In genomic region chr3:14507345-14507741, GRCh38 we compare ENCODE assay signal across 30 cellular contexts. TPM values are rescaled to one million over a fixed set of nuclear protein-coding genes. Genes with fewer than 3 reads are reported as not detected.
DNase-seq lines count a peak whose midpoint lies in the region; ATAC-seq and TF ChIP-seq lines count a peak whose summit lies in the region.
"Had no signal": no experiment of that assay in that cellular context is flagged by ENCODE, and none has a peak within 500 bp of the region (broad histone marks: within the 10 kb centered on the region; RNA-seq: fewer than 3 reads in every experiment).

No MANE protein-coding gene starts in this region.

- no peak overlapping the region for H3K23ac ChIP-seq in H9 (ENCODE audit: insufficient read length, low read depth, low read length)

- H3K4me1 Mint-ChIP-seq in H9 = peaks cover 9% of the 10 kb centered on the region in 2 experiments
- H3K4me1 Mint-ChIP-seq: CD14-positive monocyte had no signal

- H2BK120ac ChIP-seq in H9 (ENCODE audit: low read depth, low read length, poor library complexity, severe bottlenecking) = no peak overlapping the region

- no peak for ATAC-seq in GM19452 (IDR thresholded peaks at IDR 0.05; ENCODE audit: unreplicated experiment)
- ATAC-seq: WTC11 had no signal

- no peaks in the 10 kb centered on the region for H3K79me1 ChIP-seq in H9 (ENCODE audit: insufficient read depth, low read depth, low read length, poor library complexity, severe bottlenecking)

- no peak overlapping the region for H3K18ac ChIP-seq in H9 (ENCODE audit: insufficient read length, low read depth, low read length)

- H2BK5ac ChIP-seq in H9 (ENCODE audit: insufficient read length, low read length) = no peak overlapping the region

- intact Hi-C loops in posterior vena cava (cut with DNase I) = loop anchor here in 1 of 2 donors (5.0 kb wide), 1 partner anchor 40 kb away; no protein-coding TSS in a partner anchor

- peaks cover 6 to 8% (median 8%) of the 10 kb centered on the region in 3 experiments; a peak in 6 of 7 replicates for H3K36me3 Mint-ChIP-seq in H9 (ENCODE audit: insufficient read depth in 1 of 3, low read depth in 3 of 3)
- H3K36me3 Mint-ChIP-seq: CD14-positive monocyte had no signal

- H2BK20ac ChIP-seq in H9 (ENCODE audit: low read depth, low read length, poor library complexity, severe bottlenecking) = no peak overlapping the region

- peaks cover 17% of the 10 kb centered on the region for H3K27me3 Mint-ChIP-seq in H9 (ENCODE audit: low read depth)

- TF ChIP-seq CTCF in H9 (conservative IDR thresholded peaks at IDR 0.05) = no peak

- H3K4me1 ChIP-seq in H9 (ENCODE audit: insufficient read depth, low read length) = no peaks in the 10 kb centered on the region; the same call in 1 of the 2 replicates
- H3K4me1 ChIP-seq: ascending aorta had no signal

- H3K79me2 ChIP-seq in H9 (ENCODE audit: insufficient read depth, low read length) = no peaks in the 10 kb centered on the region

- H3K23me2 ChIP-seq in H9 (ENCODE audit: insufficient read length, low read depth, low read length, poor library complexity, severe bottlenecking) = no peaks in the 10 kb centered on the region

- H2BK15ac ChIP-seq in H9 (ENCODE audit: low read depth, low read length) = no peak overlapping the region

- no peak overlapping the region for H3K4ac ChIP-seq in H9 (ENCODE audit: low read depth, low read length)

- no peaks in the 10 kb centered on the region for H4K20me1 ChIP-seq in H9 (ENCODE audit: control insufficient read depth, insufficient read depth, insufficient read length)

- peak overlapping the region in 2 of 3 experiments; percentile 30 to 44; a peak in 1 of 7 replicates for H3K27ac Mint-ChIP-seq in H9
- H3K27ac Mint-ChIP-seq: CD14-positive monocyte, WTC11 had no signal

- no peak overlapping the region for H3K9ac ChIP-seq in H9 (ENCODE audit: extremely low read depth, insufficient read length, low read length)
- H3K9ac ChIP-seq: KMS-11 had no signal

- H3T11ph ChIP-seq in H9 (ENCODE audit: low read length) = no peak overlapping the region

- WGBS in H9 (ENCODE audit: extremely low coverage, insufficient read length, low lambda C conversion rate) = no CpG with 5 or more reads among the region's 12 CpGs

- no peak overlapping the region for H4K5ac ChIP-seq in H9 (ENCODE audit: insufficient read length, low read depth, low read length)

- H4K91ac ChIP-seq in H9 (ENCODE audit: insufficient read length, low read depth, low read length) = no peak overlapping the region

- peaks cover 8% of the 10 kb centered on the region in 2 experiments for H3K9me3 Mint-ChIP-seq in H9

- H3K27me3 ChIP-seq in H9 (ENCODE audit: insufficient read depth, low read length) = no peaks in the 10 kb centered on the region; the same call in 1 of the 2 replicates
- H3K27me3 ChIP-seq: ascending aorta, right atrium auricular region, vagina had no signal

- DNase-seq in NCI-H82 (lab: John Stamatoyannopoulos, UW) (peak; percentile 26), NCI-H82 treated with DMSO at 0.1 percent for 48 hours (lab: John Stamatoyannopoulos, UW; ENCODE audit: unreplicated experiment) (no peak), H9 (peak; percentile 30), RPMI8226 (peak; percentile 15), posterior vena cava (ENCODE audit: low spot score) (peak; percentile 66), SIG-M5 treated with dmso at 0.1 percent for 504 hours (lab: John Stamatoyannopoulos, UW; ENCODE audit: unreplicated experiment) (no peak), NCI-H2107 (lab: John Stamatoyannopoulos, UW) (no peak)
- DNase-seq: activated CD4-positive, alpha-beta T cell treated with anti-CD3 and anti-CD28 coated beads, Interleukin-2, amount 50 U/mL, for 48 hours; activated naive CD4-positive, alpha-beta T cell treated with anti-CD3 and anti-CD28 coated beads, Interleukin-2, amount 50 U/mL, for 16 hours; activated T-cell treated with anti-CD3 and anti-CD28 coated beads, Interleukin-2, amount 50 U/mL, for 48 hours; cerebellar nuclear complex; foreskin melanocyte; H7; hypothalamus; islet precursor cell; NCI-H2081 treated with DMSO at 0.1 percent for 48 hours; NCI-H524 treated with DMSO at 0.1 percent for 48 hours; nucleus accumbens; stimulated activated CD4-positive, alpha-beta T cell treated with anti-CD3 and anti-CD28 coated beads, Interleukin-15, amount 100 ng/mL, for 24 hours; substantia nigra had no signal

- no peak overlapping the region for H2BK12ac ChIP-seq in H9 (ENCODE audit: insufficient read length, low read depth, low read length)

- no peak overlapping the region for H2AK5ac ChIP-seq in H9 (ENCODE audit: insufficient read length, low read length)

- H3K9me3 ChIP-seq in H9 (ENCODE audit: control insufficient read depth, low read depth, low read length) = no peaks in the 10 kb centered on the region

- peak overlapping the region in 1 of 2 experiments; percentile 14; a peak in 1 of 5 replicates for H3K4me3 Mint-ChIP-seq in H9
- H3K4me3 Mint-ChIP-seq: CD14-positive monocyte, WTC11 had no signal

- no peak overlapping the region for H3K4me2 ChIP-seq in H9 (ENCODE audit: insufficient read depth, insufficient read length, low read length)
- H3K4me2 ChIP-seq: KMS-11 had no signal

- no peak overlapping the region for H4K8ac ChIP-seq in H9 (replicated peaks; ENCODE audit: insufficient read length, low read depth, low read length)

- no peak overlapping the region for H3K27ac ChIP-seq in H9 (ENCODE audit: insufficient read length, low read depth, low read length)
- H3K27ac ChIP-seq: ascending aorta, KMS-11, right atrium auricular region, SK-N-MC, vagina had no signal

- H3K56ac ChIP-seq in H9 (ENCODE audit: insufficient read length, low read depth, low read length) = no peak overlapping the region

- H2AFZ ChIP-seq in H9 (ENCODE audit: low read length) = no peak overlapping the region

- no peak overlapping the region for H3K14ac ChIP-seq in H9 (ENCODE audit: insufficient read depth, low read length)

RNA-seq across cellular contexts. Expression of gene GRIP2, which starts 32.8 kb away (rescaled TPM):
- total RNA-seq in H9 (2021) (3.1 and 3.2 TPM in 2 replicates), posterior vena cava (1 to 10 TPM; 3.7 to 3.9 TPM)
- total RNA-seq: epithelial cell of proximal tubule, lung microvascular endothelial cell had no signal

Comparison
In these comparisons a context has a peak if more than half of its experiments do, and no peak if none do; other contexts are left out.
1. DNase-seq: peak in NCI-H82 (single experiment), H9 (single experiment), RPMI8226 (single experiment) and posterior vena cava (single experiment); none in NCI-H82 treated with DMSO at 0.1 percent for 48 hours (single experiment), SIG-M5 treated with dmso at 0.1 percent for 504 hours (single experiment) and NCI-H2107 (single experiment).